Comparison of ENCODE assay signal across 14 cellular contexts in genomic region chr14:94276898-94277561, GRCh38. TPM values are rescaled to one million over a fixed set of nuclear protein-coding genes. Genes with fewer than 3 reads are reported as not detected.
"Had no signal": no experiment of that assay in that cellular context is flagged by ENCODE, and none has a peak within 500 bp of the region (broad histone marks: within the 10 kb centered on the region; RNA-seq: fewer than 3 reads in every experiment).

No MANE protein-coding gene starts in this region.

RNA-seq across cellular contexts. Expression of gene SERPINA10, which starts 16.0 kb away (rescaled TPM):
- total RNA-seq: activated CD4-positive, alpha-beta T cell treated with anti-CD3 and anti-CD28 coated beads for 36 hours; activated CD4-positive, alpha-beta T cell treated with anti-CD3 and anti-CD28 coated beads, Interleukin-2, amount 10 ng/mL, durations not matched to agents 7 days and 5 days; activated CD8-positive, alpha-beta T cell treated with anti-CD3 and anti-CD28 coated beads, Interleukin-2, amount 10 ng/mL, durations not matched to agents 7 days and 5 days; activated T-helper 2 cell treated with anti-CD3 and anti-CD28 coated beads, Interferon-gamma antibody, Interleukin-2, Interleukin-4, amounts not matched to agents 10 μg/mL and 5 μg/mL and 100 μg/mL, durations not matched to agents 14 hours and 24 hours and 36 hours; adrenal gland; astrocyte; breast epithelium; K562; M059J; OCI-LY7; PC-9; Right ventricle myocardium superior; T-helper 1 cell treated with Interleukin-12 subunit alpha and Interleukin-12 subunit beta and Interleukin-4 antibody, amounts not matched to agents 30 ng/mL and 1 ng/mL, for 36 hours; T-helper 2 cell treated with Interferon-gamma antibody and Interleukin-4, amounts not matched to agents 100 ng/mL and 5 ng/mL, for 36 hours had no signal
- polyA plus RNA-seq: K562 had no signal

RNA-seq across cellular contexts. Expression of gene SERPINA6, which starts 46.1 kb away (rescaled TPM):
- total RNA-seq: activated CD4-positive, alpha-beta T cell treated with anti-CD3 and anti-CD28 coated beads for 36 hours; activated CD4-positive, alpha-beta T cell treated with anti-CD3 and anti-CD28 coated beads, Interleukin-2, amount 10 ng/mL, durations not matched to agents 7 days and 5 days; activated CD8-positive, alpha-beta T cell treated with anti-CD3 and anti-CD28 coated beads, Interleukin-2, amount 10 ng/mL, durations not matched to agents 7 days and 5 days; activated T-helper 2 cell treated with anti-CD3 and anti-CD28 coated beads, Interferon-gamma antibody, Interleukin-2, Interleukin-4, amounts not matched to agents 10 μg/mL and 5 μg/mL and 100 μg/mL, durations not matched to agents 14 hours and 24 hours and 36 hours; adrenal gland; astrocyte; K562; OCI-LY7; PC-9; Right ventricle myocardium superior; T-helper 1 cell treated with Interleukin-12 subunit alpha and Interleukin-12 subunit beta and Interleukin-4 antibody, amounts not matched to agents 30 ng/mL and 1 ng/mL, for 36 hours; T-helper 2 cell treated with Interferon-gamma antibody and Interleukin-4, amounts not matched to agents 100 ng/mL and 5 ng/mL, for 36 hours had no signal
- polyA plus RNA-seq: K562 had no signal
